In genomic region chr19:18519962-18520847, GRCh38 we compare ENCODE assay signal across 1 cellular context.
TF ChIP-seq lines count a peak whose summit lies in the region.

No MANE protein-coding gene starts in this region.

TF ChIP-seq in HepG2, 621 proteins besides CTCF, POLR2A, EP300 and RAD21 (continued from another document and continues in another):
- TF ChIP-seq HMGXB3 (CRISPR knock-in tag; IDR thresholded peaks at IDR 0.05; ENCODE audit: borderline replicate concordance) (no peak), ZNF549 (CRISPR knock-in tag; IDR thresholded peaks at IDR 0.05) (no peak), ZSCAN5A (CRISPR knock-in tag; IDR thresholded peaks at IDR 0.05; ENCODE audit: borderline replicate concordance) (peak; percentile 62; the same call in 1 of the 2 replicates), TEF (CRISPR knock-in tag; IDR thresholded peaks at IDR 0.05) (no peak), MEF2D (CRISPR knock-in tag; IDR thresholded peaks at IDR 0.05) (peak; percentile 81), NFYC (CRISPR knock-in tag; IDR thresholded peaks at IDR 0.05) (peak; percentile 25; the same call in 1 of the 2 replicates), EEA1 (CRISPR knock-in tag; IDR thresholded peaks at IDR 0.05; ENCODE audit: borderline replicate concordance) (no peak), MYNN (CRISPR knock-in tag; IDR thresholded peaks at IDR 0.05; ENCODE audit: low read depth) (no peak), KLF13 (CRISPR knock-in tag; IDR thresholded peaks at IDR 0.05) (no peak), ZNF720 (CRISPR knock-in tag; IDR thresholded peaks at IDR 0.05) (no peak), RXRB (CRISPR knock-in tag; IDR thresholded peaks at IDR 0.05; ENCODE audit: borderline replicate concordance) (peak; percentile 72; the same call in 1 of the 2 replicates), BRF2 (CRISPR knock-in tag; IDR thresholded peaks at IDR 0.05) (no peak), ZNF329 (CRISPR knock-in tag; IDR thresholded peaks at IDR 0.05; ENCODE audit: low read depth) (no peak), YEATS2 (CRISPR knock-in tag; IDR thresholded peaks at IDR 0.05; ENCODE audit: borderline replicate concordance) (no peak), ZNF143 (CRISPR knock-in tag; IDR thresholded peaks at IDR 0.05) (no peak), TRIM22 (IDR thresholded peaks at IDR 0.05) (no peak), GFI1 (CRISPR knock-in tag; IDR thresholded peaks at IDR 0.05; ENCODE audit: borderline replicate concordance) (no peak), POGK (CRISPR knock-in tag; conservative IDR thresholded peaks at IDR 0.05) (no peak), SYNCRIP (IDR thresholded peaks at IDR 0.05; ENCODE audit: insufficient read depth, low read depth, low read length) (no peak), ZBTB38 (CRISPR knock-in tag; IDR thresholded peaks at IDR 0.05) (peak; percentile 67), MXD1 (CRISPR knock-in tag; IDR thresholded peaks at IDR 0.05) (peak; percentile 30; the same call in 1 of the 2 replicates), ZNF512 (CRISPR knock-in tag; IDR thresholded peaks at IDR 0.05) (no peak), ZFP37 (CRISPR knock-in tag; IDR thresholded peaks at IDR 0.05; ENCODE audit: borderline replicate concordance) (0 out of 2 replicates have a peak, but pooled peaks have one; percentile 40), ZNF331 (CRISPR knock-in tag; IDR thresholded peaks at IDR 0.05) (0 out of 2 replicates have a peak, but pooled peaks have one; percentile 34), ZNF121 (CRISPR knock-in tag; IDR thresholded peaks at IDR 0.05) (no peak), ZSCAN21 (CRISPR knock-in tag; IDR thresholded peaks at IDR 0.05; ENCODE audit: borderline replicate concordance) (no peak; the same call in 1 of the 2 replicates), PRPF4 (IDR thresholded peaks at IDR 0.05; ENCODE audit: low read depth, low read length, poor library complexity, severe bottlenecking) (no peak), SRF (IDR thresholded peaks at IDR 0.05; ENCODE audit: low read depth, low read length) (no peak), ZNF567 (CRISPR knock-in tag; IDR thresholded peaks at IDR 0.05; ENCODE audit: borderline replicate concordance) (no peak), ZNF235 (CRISPR knock-in tag; IDR thresholded peaks at IDR 0.05; ENCODE audit: borderline replicate concordance) (no peak), ZBTB42 (CRISPR knock-in tag; IDR thresholded peaks at IDR 0.05) (no peak), RARA (CRISPR knock-in tag; IDR thresholded peaks at IDR 0.05) (peak; percentile 85), ZNF3 (CRISPR knock-in tag; IDR thresholded peaks at IDR 0.05) (no peak), ATF5 (CRISPR knock-in tag; IDR thresholded peaks at IDR 0.05; ENCODE audit: low read depth) (peak; percentile 46; the same call in 1 of the 2 replicates), DMTF1 (CRISPR knock-in tag; IDR thresholded peaks at IDR 0.05) (no peak), ZNF251 (CRISPR knock-in tag; IDR thresholded peaks at IDR 0.05) (no peak), MAFK (conservative IDR thresholded peaks at IDR 0.05 in 1 of 2, IDR thresholded peaks at IDR 0.05 in 1 of 2; ENCODE audit: low read length in 2 of 2) (no peak), TRIM24 (CRISPR knock-in tag; IDR thresholded peaks at IDR 0.05) (no peak), FOXA1 (IDR thresholded peaks at IDR 0.05) (no peak), FOXA1 (CRISPR knock-in tag; IDR thresholded peaks at IDR 0.05) (no peak), ZNF276 (CRISPR knock-in tag; IDR thresholded peaks at IDR 0.05; ENCODE audit: low read depth) (no peak), IRF1 (CRISPR knock-in tag; IDR thresholded peaks at IDR 0.05; ENCODE audit: low read depth) (no peak)
